ENCODE assay signal across 9 cellular contexts in genomic region chr11:68380786-68381622, GRCh38.
DNase-seq lines count a peak whose midpoint lies in the region; ATAC-seq and TF ChIP-seq lines count a peak whose summit lies in the region.
"Had no signal": no experiment of that assay in that cellular context is flagged by ENCODE, and none has a peak within 500 bp of the region (broad histone marks: within the 10 kb centered on the region; RNA-seq: fewer than 3 reads in every experiment).

No MANE protein-coding gene starts in this region.

- no peak overlapping the region for H3K9ac ChIP-seq in HCT116 (ENCODE audit: low read length)
- peak overlapping the region; percentile 46 for H3K9ac ChIP-seq in adipocyte (ENCODE audit: low read length)
- peak overlapping the region in 1 of 3 donors; percentile 45 for H3K9ac ChIP-seq in skeletal muscle tissue (ENCODE audit: low read depth in 1 of 3, low read length in 3 of 3)

- RAD21 ChIA-PET in HCT116 (lab: Charles Lee; ENCODE audit: low non-redundant PET in 1 of 2, low total read pairs in 2 of 2, uncharacterized antibody in 2 of 2, unreplicated experiment in 2 of 2): no interaction called here

- no peak overlapping the region for H3K27ac ChIP-seq in HCT116 (ENCODE audit: low read depth, low read length)
- H3K27ac ChIP-seq in skeletal muscle tissue (ENCODE audit: low read depth, low read length): peak overlapping the region; percentile 52
- H3K27ac ChIP-seq in effector memory CD4-positive, alpha-beta T cell (ENCODE audit: insufficient read depth, low read length, poor library complexity, severe bottlenecking): no peak overlapping the region

- TF ChIP-seq CTCF in HCT116 (IDR thresholded peaks at IDR 0.05 in 2 of 3, conservative IDR thresholded peaks at IDR 0.05 in 1 of 3; ENCODE audit: borderline replicate concordance in 1 of 3, insufficient read depth in 1 of 3, low read depth in 2 of 3, low read length in 2 of 3): 0 out of 6 replicates have a peak, but pooled peaks of 1 of the 3 experiments have one; percentile 11

- no peaks in the 10 kb centered on the region for H3K9me2 ChIP-seq in HCT116 (ENCODE audit: insufficient read depth)

- intact Hi-C loops in HCT116 (cut with micrococcal nuclease) (loop anchor here (10.0 kb wide), 1 partner anchor 66 kb away; the partner anchor contains the start of gene LRP5), left ventricle myocardium superior (cut with micrococcal nuclease) (loop anchor here (5.0 kb wide), 2 partner anchors 69 to 124 kb away; partner anchors contain the start of gene LRP5)

- H3K4me3 ChIP-seq in HCT116 (replicated peaks in 1 of 2; ENCODE audit: low read depth in 1 of 2, low read length in 2 of 2) (no peak overlapping the region), adipocyte (ENCODE audit: low read length) (peak overlapping the region; percentile 19), skeletal muscle tissue (ENCODE audit: low read length in 3 of 3) (peak overlapping the region; percentile 5 to 35 (median 32))
- no peak overlapping the region for H3K4me3 ChIP-seq in effector memory CD4-positive, alpha-beta T cell (ENCODE audit: insufficient read depth, low read depth, low read length, poor library complexity, severe bottlenecking)

- peak; percentile 38; the same call in 1 of the 2 replicates for TF ChIP-seq RAD21 in HCT116 (IDR thresholded peaks at IDR 0.05; ENCODE audit: low read depth)

- POLR2A ChIA-PET in HCT116 (lab: Charles Lee): no interaction called here

- H3K9me3 ChIP-seq in HCT116 (ENCODE audit: control insufficient read depth in 1 of 2, insufficient read depth in 1 of 2, low read depth in 1 of 2, low read length in 2 of 2): no peaks in the 10 kb centered on the region
- H3K9me3 ChIP-seq in adipocyte (ENCODE audit: control insufficient read depth, low read length): no peaks in the 10 kb centered on the region
- H3K9me3 ChIP-seq in skeletal muscle tissue (ENCODE audit: control insufficient read depth in 3 of 3, low read length in 3 of 3): no peaks in the 10 kb centered on the region
- no peaks in the 10 kb centered on the region for H3K9me3 ChIP-seq in effector memory CD4-positive, alpha-beta T cell (ENCODE audit: control insufficient read depth, low read length)

- no peaks in the 10 kb centered on the region for H3K36me3 ChIP-seq in HCT116 (ENCODE audit: control insufficient read depth in 1 of 2, insufficient read depth in 2 of 2, low read length in 2 of 2)
- no peaks in the 10 kb centered on the region for H3K36me3 ChIP-seq in adipocyte (ENCODE audit: control insufficient read depth, insufficient read depth, low read length, severe bottlenecking)
- H3K36me3 ChIP-seq in skeletal muscle tissue (ENCODE audit: control insufficient read depth in 3 of 3, insufficient read depth in 3 of 3, low read length in 3 of 3): no peaks in the 10 kb centered on the region
- H3K36me3 ChIP-seq in effector memory CD4-positive, alpha-beta T cell (ENCODE audit: control insufficient read depth, insufficient read depth, low read length): no peaks in the 10 kb centered on the region

- H2AFZ ChIP-seq in HCT116 (ENCODE audit: low read depth, low read length, poor library complexity, severe bottlenecking): no peak overlapping the region

- no peaks in the 10 kb centered on the region for H3K27me3 ChIP-seq in HCT116 (ENCODE audit: insufficient read depth, low read length)
- H3K27me3 ChIP-seq in adipocyte (replicated peaks; ENCODE audit: control insufficient read depth, insufficient read depth, low read length): no peaks in the 10 kb centered on the region
- no peaks in the 10 kb centered on the region for H3K27me3 ChIP-seq in skeletal muscle tissue (ENCODE audit: control insufficient read depth in 3 of 3, insufficient read depth in 3 of 3, low read length in 3 of 3)
- no peaks in the 10 kb centered on the region for H3K27me3 ChIP-seq in effector memory CD4-positive, alpha-beta T cell (replicated peaks; ENCODE audit: control insufficient read depth, insufficient read depth, low read length, poor library complexity, severe bottlenecking)

- BruUV-seq in HCT116 (replicated peaks; lab: Mats Ljungman, UMichigan): no TSS peak

- peaks cover 9% of the 10 kb centered on the region; the same call in 1 of the 2 replicates for H3K79me2 ChIP-seq in HCT116 (ENCODE audit: insufficient read depth, low read length)

- H4K20me1 ChIP-seq in HCT116 (ENCODE audit: insufficient read depth): no peaks in the 10 kb centered on the region

- ATAC-seq in HCT116 (no peak), left ventricle myocardium superior (peak; percentile 55), GM21381 (IDR thresholded peaks at IDR 0.05; ENCODE audit: unreplicated experiment) (no peak)

- DNase-seq in HCT116 (ENCODE audit: low read depth, low spot score) (no peak), adipocyte (ENCODE audit: low read depth) (peak; percentile 39), left ventricle myocardium superior (peak; percentile 63), NCI-H2171 (lab: John Stamatoyannopoulos, UW) (no peak)
- no peak for DNase-seq in stimulated activated CD4-positive, alpha-beta T cell treated with anti-CD3 and anti-CD28 coated beads, Interleukin-4, amount 100 ng/mL, for 24 hours
- no peak for DNase-seq in effector memory CD4-positive, alpha-beta T cell
- DNase-seq: stimulated activated CD4-positive, alpha-beta T cell treated with anti-CD3 and anti-CD28 coated beads, Interleukin-2, amount 100 ng/mL, for 48 hours had no signal

- CTCF ChIA-PET in HCT116 (lab: Charles Lee): no interaction called here

- H3K4me1 ChIP-seq in HCT116 (ENCODE audit: control insufficient read depth in 1 of 2, insufficient read depth in 2 of 2, low read length in 2 of 2) (no peaks in the 10 kb centered on the region; a peak in 1 of 4 replicates), adipocyte (ENCODE audit: control insufficient read depth, insufficient read depth, low read length) (peaks cover 37% of the 10 kb centered on the region), skeletal muscle tissue (ENCODE audit: control insufficient read depth in 3 of 3, insufficient read depth in 3 of 3, low read length in 3 of 3) (peaks cover 40 to 52% (median 50%) of the 10 kb centered on the region in 3 donors)
- H3K4me1 ChIP-seq in effector memory CD4-positive, alpha-beta T cell (ENCODE audit: control insufficient read depth, insufficient read depth, low read length, poor library complexity, severe bottlenecking): no peaks in the 10 kb centered on the region

- H3K4me2 ChIP-seq in HCT116 (ENCODE audit: low read length): no peak overlapping the region

- no peak for TF ChIP-seq POLR2A in HCT116 (IDR thresholded peaks at IDR 0.05; ENCODE audit: borderline replicate concordance, extremely low read depth, insufficient read depth, insufficient read length)

TF ChIP-seq in HCT116, 20 proteins besides CTCF, POLR2A, EP300 and RAD21:
- TF ChIP-seq POLR2AphosphoS5 (IDR thresholded peaks at IDR 0.05; ENCODE audit: low read depth, low read length) (no peak), TCF7L2 (IDR thresholded peaks at IDR 0.05; ENCODE audit: borderline replicate concordance, extremely low read depth, insufficient read depth, insufficient read length) (no peak), FOSL1 (IDR thresholded peaks at IDR 0.05; ENCODE audit: low read depth) (no peak), SP1 (IDR thresholded peaks at IDR 0.05; ENCODE audit: low read depth) (no peak), ELF1 (IDR thresholded peaks at IDR 0.05; ENCODE audit: borderline replicate concordance, low read depth) (no peak)

Comparison
In these comparisons a context has a peak if more than half of its experiments do, and no peak if none do; other contexts are left out.
1. DNase-seq: peak in adipocyte (single experiment) and left ventricle myocardium superior (single experiment); none in HCT116 (single experiment), NCI-H2171 (single experiment), stimulated activated CD4-positive, alpha-beta T cell treated with anti-CD3 and anti-CD28 coated beads, Interleukin-4, amount 100 ng/mL, for 24 hours (single experiment) and effector memory CD4-positive, alpha-beta T cell (0 of 3).
2. H3K4me3 ChIP-seq: peak in adipocyte (single experiment) and skeletal muscle tissue (3 of 3); none in HCT116 (0 of 2) and effector memory CD4-positive, alpha-beta T cell (single experiment).